ENCODE assay signal across 1 cellular context in the genomic region with DNA sequence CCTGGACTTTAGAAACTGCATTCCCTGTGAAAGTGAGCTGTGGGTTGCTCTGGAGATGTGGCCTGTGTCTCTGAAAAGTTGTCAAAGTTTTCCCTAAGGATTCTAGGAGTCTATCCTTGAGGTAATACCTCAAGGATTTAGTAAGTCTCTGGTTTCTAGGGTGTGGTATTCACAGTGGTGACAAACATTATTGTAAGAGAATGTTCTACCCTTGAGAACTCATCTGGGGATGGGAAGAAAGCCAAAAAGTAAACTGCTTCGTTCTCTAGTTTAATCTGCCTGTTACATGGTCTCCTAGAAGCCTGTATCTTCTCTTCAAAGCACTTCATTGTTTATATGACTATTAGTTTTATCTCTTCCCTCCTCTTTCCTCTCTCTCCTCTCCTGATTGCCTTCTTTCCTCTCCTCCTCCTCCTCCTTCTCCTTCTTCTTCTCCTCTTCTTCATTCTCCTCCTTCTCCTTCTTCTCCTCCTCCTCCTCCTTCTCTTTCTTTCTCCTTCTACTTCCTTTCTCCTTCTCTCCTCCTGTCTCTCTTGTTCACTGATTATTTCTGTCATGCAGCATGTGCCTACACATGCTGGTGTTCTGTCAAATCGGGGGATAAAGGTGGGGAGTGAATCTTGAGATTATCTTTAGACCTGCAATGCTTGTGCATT.
TF ChIP-seq lines count a peak whose summit lies in the region.

No MANE protein-coding gene starts in this region.

TF ChIP-seq in K562, 482 proteins besides CTCF, POLR2A, EP300 and RAD21 (continued from another document and continues in another):
- TF ChIP-seq ZFP30 (CRISPR knock-in tag; IDR thresholded peaks at IDR 0.05; ENCODE audit: borderline replicate concordance) (no peak), ZNF282 (CRISPR knock-in tag; IDR thresholded peaks at IDR 0.05) (no peak), ZNF3 (CRISPR knock-in tag; IDR thresholded peaks at IDR 0.05) (no peak), IFI16 (CRISPR knock-in tag; IDR thresholded peaks at IDR 0.05) (no peak), ZNF561 (CRISPR knock-in tag; conservative IDR thresholded peaks at IDR 0.05) (no peak), GATAD2A (IDR thresholded peaks at IDR 0.05) (0 out of 2 replicates have a peak, but pooled peaks have one; percentile 37), SMARCB1 (IDR thresholded peaks at IDR 0.05; ENCODE audit: insufficient read length, low read depth) (no peak), HOXB6 (CRISPR knock-in tag; IDR thresholded peaks at IDR 0.05; ENCODE audit: borderline replicate concordance) (no peak), TCF3 (CRISPR knock-in tag; IDR thresholded peaks at IDR 0.05) (no peak), ZNF263 (CRISPR knock-in tag; IDR thresholded peaks at IDR 0.05; ENCODE audit: borderline replicate concordance) (no peak), SAFB (IDR thresholded peaks at IDR 0.05; ENCODE audit: borderline replicate concordance, low read depth, low read length) (no peak), YY1 (IDR thresholded peaks at IDR 0.05; ENCODE audit: borderline replicate concordance in 1 of 3, control insufficient read depth in 1 of 3, extremely low read depth in 1 of 3, insufficient read depth in 3 of 3, insufficient read length in 1 of 3, insufficient replicate concordance in 2 of 3, low read depth in 1 of 3, low read length in 2 of 3) (no peak), ZNF324 (CRISPR knock-in tag; IDR thresholded peaks at IDR 0.05) (no peak), GATA2 (CRISPR knock-in tag; IDR thresholded peaks at IDR 0.05) (no peak), KLF16 (IDR thresholded peaks at IDR 0.05) (no peak), CAMTA2 (CRISPR knock-in tag; conservative IDR thresholded peaks at IDR 0.05) (no peak), RBM39 (optimal IDR thresholded peaks at IDR 0.05; ENCODE audit: low read depth, low read length) (no peak), NCOA6 (IDR thresholded peaks at IDR 0.05) (no peak), TAF15 (IDR thresholded peaks at IDR 0.05; ENCODE audit: low read depth, low read length) (no peak), SNRNP70 (optimal IDR thresholded peaks at IDR 0.05; ENCODE audit: low read depth, low read length) (no peak), RBFOX2 (IDR thresholded peaks at IDR 0.05; ENCODE audit: low read depth, low read length) (no peak), HMG20B (CRISPR knock-in tag; IDR thresholded peaks at IDR 0.05) (no peak), POU5F1 (IDR thresholded peaks at IDR 0.05; ENCODE audit: borderline replicate concordance, low read depth, low read length, partially characterized antibody) (no peak), BCL6 (CRISPR knock-in tag; IDR thresholded peaks at IDR 0.05) (no peak)
- TF ChIP-seq, protein P1, sequence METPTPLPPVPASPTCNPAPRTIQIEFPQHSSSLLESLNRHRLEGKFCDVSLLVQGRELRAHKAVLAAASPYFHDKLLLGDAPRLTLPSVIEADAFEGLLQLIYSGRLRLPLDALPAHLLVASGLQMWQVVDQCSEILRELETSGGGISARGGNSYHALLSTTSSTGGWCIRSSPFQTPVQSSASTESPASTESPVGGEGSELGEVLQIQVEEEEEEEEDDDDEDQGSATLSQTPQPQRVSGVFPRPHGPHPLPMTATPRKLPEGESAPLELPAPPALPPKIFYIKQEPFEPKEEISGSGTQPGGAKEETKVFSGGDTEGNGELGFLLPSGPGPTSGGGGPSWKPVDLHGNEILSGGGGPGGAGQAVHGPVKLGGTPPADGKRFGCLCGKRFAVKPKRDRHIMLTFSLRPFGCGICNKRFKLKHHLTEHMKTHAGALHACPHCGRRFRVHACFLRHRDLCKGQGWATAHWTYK (CRISPR knock-in tag; IDR thresholded peaks at IDR 0.05): no peak
- TF ChIP-seq, protein P2, sequence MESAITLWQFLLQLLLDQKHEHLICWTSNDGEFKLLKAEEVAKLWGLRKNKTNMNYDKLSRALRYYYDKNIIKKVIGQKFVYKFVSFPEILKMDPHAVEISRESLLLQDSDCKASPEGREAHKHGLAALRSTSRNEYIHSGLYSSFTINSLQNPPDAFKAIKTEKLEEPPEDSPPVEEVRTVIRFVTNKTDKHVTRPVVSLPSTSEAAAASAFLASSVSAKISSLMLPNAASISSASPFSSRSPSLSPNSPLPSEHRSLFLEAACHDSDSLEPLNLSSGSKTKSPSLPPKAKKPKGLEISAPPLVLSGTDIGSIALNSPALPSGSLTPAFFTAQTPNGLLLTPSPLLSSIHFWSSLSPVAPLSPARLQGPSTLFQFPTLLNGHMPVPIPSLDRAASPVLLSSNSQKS (CRISPR knock-in tag; IDR thresholded peaks at IDR 0.05): no peak
- TF ChIP-seq, protein P3, sequence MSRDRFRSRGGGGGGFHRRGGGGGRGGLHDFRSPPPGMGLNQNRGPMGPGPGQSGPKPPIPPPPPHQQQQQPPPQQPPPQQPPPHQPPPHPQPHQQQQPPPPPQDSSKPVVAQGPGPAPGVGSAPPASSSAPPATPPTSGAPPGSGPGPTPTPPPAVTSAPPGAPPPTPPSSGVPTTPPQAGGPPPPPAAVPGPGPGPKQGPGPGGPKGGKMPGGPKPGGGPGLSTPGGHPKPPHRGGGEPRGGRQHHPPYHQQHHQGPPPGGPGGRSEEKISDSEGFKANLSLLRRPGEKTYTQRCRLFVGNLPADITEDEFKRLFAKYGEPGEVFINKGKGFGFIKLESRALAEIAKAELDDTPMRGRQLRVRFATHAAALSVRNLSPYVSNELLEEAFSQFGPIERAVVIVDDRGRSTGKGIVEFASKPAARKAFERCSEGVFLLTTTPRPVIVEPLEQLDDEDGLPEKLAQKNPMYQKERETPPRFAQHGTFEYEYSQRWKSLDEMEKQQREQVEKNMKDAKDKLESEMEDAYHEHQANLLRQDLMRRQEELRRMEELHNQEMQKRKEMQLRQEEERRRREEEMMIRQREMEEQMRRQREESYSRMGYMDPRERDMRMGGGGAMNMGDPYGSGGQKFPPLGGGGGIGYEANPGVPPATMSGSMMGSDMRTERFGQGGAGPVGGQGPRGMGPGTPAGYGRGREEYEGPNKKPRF (IDR thresholded peaks at IDR 0.05; ENCODE audit: low read depth, low read length): no peak
- TF ChIP-seq, protein P4, sequence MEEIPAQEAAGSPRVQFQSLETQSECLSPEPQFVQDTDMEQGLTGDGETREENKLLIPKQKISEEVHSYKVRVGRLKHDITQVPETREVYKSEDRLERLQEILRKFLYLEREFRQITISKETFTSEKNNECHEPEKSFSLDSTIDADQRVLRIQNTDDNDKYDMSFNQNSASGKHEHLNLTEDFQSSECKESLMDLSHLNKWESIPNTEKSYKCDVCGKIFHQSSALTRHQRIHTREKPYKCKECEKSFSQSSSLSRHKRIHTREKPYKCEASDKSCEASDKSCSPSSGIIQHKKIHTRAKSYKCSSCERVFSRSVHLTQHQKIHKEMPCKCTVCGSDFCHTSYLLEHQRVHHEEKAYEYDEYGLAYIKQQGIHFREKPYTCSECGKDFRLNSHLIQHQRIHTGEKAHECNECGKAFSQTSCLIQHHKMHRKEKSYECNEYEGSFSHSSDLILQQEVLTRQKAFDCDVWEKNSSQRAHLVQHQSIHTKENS (CRISPR knock-in tag; IDR thresholded peaks at IDR 0.05): no peak
- TF ChIP-seq, protein P5, sequence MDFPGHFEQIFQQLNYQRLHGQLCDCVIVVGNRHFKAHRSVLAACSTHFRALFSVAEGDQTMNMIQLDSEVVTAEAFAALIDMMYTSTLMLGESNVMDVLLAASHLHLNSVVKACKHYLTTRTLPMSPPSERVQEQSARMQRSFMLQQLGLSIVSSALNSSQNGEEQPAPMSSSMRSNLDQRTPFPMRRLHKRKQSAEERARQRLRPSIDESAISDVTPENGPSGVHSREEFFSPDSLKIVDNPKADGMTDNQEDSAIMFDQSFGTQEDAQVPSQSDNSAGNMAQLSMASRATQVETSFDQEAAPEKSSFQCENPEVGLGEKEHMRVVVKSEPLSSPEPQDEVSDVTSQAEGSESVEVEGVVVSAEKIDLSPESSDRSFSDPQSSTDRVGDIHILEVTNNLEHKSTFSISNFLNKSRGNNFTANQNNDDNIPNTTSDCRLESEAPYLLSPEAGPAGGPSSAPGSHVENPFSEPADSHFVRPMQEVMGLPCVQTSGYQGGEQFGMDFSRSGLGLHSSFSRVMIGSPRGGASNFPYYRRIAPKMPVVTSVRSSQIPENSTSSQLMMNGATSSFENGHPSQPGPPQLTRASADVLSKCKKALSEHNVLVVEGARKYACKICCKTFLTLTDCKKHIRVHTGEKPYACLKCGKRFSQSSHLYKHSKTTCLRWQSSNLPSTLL (IDR thresholded peaks at IDR 0.05): no peak
- TF ChIP-seq, protein P6, sequence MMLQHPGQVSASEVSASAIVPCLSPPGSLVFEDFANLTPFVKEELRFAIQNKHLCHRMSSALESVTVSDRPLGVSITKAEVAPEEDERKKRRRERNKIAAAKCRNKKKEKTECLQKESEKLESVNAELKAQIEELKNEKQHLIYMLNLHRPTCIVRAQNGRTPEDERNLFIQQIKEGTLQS (IDR thresholded peaks at IDR 0.05): no peak
- TF ChIP-seq, protein P6 (CRISPR knock-in tag; conservative IDR thresholded peaks at IDR 0.05): no peak
- TF ChIP-seq, protein P7, sequence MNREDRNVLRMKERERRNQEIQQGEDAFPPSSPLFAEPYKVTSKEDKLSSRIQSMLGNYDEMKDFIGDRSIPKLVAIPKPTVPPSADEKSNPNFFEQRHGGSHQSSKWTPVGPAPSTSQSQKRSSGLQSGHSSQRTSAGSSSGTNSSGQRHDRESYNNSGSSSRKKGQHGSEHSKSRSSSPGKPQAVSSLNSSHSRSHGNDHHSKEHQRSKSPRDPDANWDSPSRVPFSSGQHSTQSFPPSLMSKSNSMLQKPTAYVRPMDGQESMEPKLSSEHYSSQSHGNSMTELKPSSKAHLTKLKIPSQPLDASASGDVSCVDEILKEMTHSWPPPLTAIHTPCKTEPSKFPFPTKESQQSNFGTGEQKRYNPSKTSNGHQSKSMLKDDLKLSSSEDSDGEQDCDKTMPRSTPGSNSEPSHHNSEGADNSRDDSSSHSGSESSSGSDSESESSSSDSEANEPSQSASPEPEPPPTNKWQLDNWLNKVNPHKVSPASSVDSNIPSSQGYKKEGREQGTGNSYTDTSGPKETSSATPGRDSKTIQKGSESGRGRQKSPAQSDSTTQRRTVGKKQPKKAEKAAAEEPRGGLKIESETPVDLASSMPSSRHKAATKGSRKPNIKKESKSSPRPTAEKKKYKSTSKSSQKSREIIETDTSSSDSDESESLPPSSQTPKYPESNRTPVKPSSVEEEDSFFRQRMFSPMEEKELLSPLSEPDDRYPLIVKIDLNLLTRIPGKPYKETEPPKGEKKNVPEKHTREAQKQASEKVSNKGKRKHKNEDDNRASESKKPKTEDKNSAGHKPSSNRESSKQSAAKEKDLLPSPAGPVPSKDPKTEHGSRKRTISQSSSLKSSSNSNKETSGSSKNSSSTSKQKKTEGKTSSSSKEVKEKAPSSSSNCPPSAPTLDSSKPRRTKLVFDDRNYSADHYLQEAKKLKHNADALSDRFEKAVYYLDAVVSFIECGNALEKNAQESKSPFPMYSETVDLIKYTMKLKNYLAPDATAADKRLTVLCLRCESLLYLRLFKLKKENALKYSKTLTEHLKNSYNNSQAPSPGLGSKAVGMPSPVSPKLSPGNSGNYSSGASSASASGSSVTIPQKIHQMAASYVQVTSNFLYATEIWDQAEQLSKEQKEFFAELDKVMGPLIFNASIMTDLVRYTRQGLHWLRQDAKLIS (CRISPR knock-in tag; IDR thresholded peaks at IDR 0.05): no peak
- TF ChIP-seq, protein P8, sequence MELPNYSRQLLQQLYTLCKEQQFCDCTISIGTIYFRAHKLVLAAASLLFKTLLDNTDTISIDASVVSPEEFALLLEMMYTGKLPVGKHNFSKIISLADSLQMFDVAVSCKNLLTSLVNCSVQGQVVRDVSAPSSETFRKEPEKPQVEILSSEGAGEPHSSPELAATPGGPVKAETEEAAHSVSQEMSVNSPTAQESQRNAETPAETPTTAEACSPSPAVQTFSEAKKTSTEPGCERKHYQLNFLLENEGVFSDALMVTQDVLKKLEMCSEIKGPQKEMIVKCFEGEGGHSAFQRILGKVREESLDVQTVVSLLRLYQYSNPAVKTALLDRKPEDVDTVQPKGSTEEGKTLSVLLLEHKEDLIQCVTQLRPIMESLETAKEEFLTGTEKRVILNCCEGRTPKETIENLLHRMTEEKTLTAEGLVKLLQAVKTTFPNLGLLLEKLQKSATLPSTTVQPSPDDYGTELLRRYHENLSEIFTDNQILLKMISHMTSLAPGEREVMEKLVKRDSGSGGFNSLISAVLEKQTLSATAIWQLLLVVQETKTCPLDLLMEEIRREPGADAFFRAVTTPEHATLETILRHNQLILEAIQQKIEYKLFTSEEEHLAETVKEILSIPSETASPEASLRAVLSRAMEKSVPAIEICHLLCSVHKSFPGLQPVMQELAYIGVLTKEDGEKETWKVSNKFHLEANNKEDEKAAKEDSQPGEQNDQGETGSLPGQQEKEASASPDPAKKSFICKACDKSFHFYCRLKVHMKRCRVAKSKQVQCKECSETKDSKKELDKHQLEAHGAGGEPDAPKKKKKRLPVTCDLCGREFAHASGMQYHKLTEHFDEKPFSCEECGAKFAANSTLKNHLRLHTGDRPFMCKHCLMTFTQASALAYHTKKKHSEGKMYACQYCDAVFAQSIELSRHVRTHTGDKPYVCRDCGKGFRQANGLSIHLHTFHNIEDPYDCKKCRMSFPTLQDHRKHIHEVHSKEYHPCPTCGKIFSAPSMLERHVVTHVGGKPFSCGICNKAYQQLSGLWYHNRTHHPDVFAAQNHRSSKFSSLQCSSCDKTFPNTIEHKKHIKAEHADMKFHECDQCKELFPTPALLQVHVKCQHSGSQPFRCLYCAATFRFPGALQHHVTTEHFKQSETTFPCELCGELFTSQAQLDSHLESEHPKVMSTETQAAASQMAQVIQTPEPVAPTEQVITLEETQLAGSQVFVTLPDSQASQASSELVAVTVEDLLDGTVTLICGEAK (IDR thresholded peaks at IDR 0.05): no peak
- TF ChIP-seq, protein P8 (CRISPR knock-in tag; IDR thresholded peaks at IDR 0.05): no peak
